In the genomic region with DNA sequence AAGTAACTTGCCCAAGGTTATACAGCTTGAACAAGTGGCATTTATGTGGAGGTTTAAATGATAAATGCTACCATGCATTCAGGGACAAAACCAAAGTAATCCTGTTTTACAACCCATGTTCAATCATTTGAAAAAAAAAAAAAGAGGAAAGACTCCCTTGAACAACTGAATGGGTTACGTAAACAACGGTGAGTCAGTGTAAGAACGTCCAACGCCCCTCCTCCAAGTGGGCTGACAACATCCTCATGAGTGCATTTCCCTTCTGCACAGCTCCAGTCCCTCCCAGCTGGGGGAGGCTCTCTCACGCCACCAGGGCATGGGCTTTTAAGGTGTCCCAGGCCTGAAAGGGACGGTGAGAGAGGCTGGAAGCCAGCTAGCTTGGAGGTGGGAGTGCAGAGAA, we compare ENCODE assay signal across 8 cellular contexts.
DNase-seq lines count a peak whose midpoint lies in the region; ATAC-seq lines count a peak whose summit lies in the region.

No MANE protein-coding gene starts in this region.

- H3K36me3 ChIP-seq in ACC112 (ENCODE audit: insufficient read depth, low read length), result no peaks in the 10 kb centered on the region

- H3K9me3 ChIP-seq in right cardiac atrium (ENCODE audit: control insufficient read depth, low read length), result no peaks in the 10 kb centered on the region

- H3K27ac ChIP-seq in ACC112 (ENCODE audit: low read depth, low read length) (peak overlapping the region; percentile 79), adipose tissue (ENCODE audit: low read depth, low read length) (peak overlapping the region; percentile 76), right cardiac atrium (ENCODE audit: low read length) (peak overlapping the region; percentile 7), skin epidermis (peak overlapping the region in 20 of 21 experiments; percentile 37 to 88 (median 74))

- no peak overlapping the region for H2AFZ ChIP-seq in ACC112 (ENCODE audit: low read length, unreplicated experiment)

- intact Hi-C loops in right cardiac atrium (cut with DNase I), result no loop called here

- no peak overlapping the region for H3K4me3 ChIP-seq in ACC112 (ENCODE audit: low read depth, low read length)
- no peak overlapping the region for H3K4me3 ChIP-seq in right cardiac atrium (ENCODE audit: low read length)
- no peak overlapping the region for H3K4me3 ChIP-seq in skin epidermis

- H3K27me3 ChIP-seq in ACC112 (ENCODE audit: insufficient read depth, low read length) (no peaks in the 10 kb centered on the region), right cardiac atrium (ENCODE audit: control insufficient read depth, insufficient read depth) (no peaks in the 10 kb centered on the region)

- H3K4me1 ChIP-seq in ACC112 (ENCODE audit: control insufficient read depth, insufficient read depth, low read length, unreplicated experiment), result peaks cover 21% of the 10 kb centered on the region
- peaks cover 8% of the 10 kb centered on the region for H3K4me1 ChIP-seq in right cardiac atrium (ENCODE audit: control insufficient read depth, insufficient read depth, low read length)

- peak; percentile 95 for DNase-seq in HPDE6-E6E7 (ENCODE audit: extremely low spot score)
- DNase-seq in SW 1271 (lab: John Stamatoyannopoulos, UW), result peak; percentile 77 to 93
- DNase-seq in right cardiac atrium, result peak; percentile 83 to 89 (median 85)
- DNase-seq in NCI-H146 (lab: John Stamatoyannopoulos, UW), result no peak

- H3K79me2 ChIP-seq in ACC112 (ENCODE audit: control insufficient read depth, insufficient read depth, low read length, unreplicated experiment), result no peaks in the 10 kb centered on the region

- 9 to 19% (median 12%) methylated on average over 6 of the region's 6 CpGs for WGBS in adipose tissue, 3 donors
- 7% methylated on average over 6 of the region's 6 CpGs for WGBS in right cardiac atrium

- peak; percentile 94 to 98 for ATAC-seq in right cardiac atrium
- ATAC-seq in HG02678 (IDR thresholded peaks at IDR 0.05; ENCODE audit: unreplicated experiment), result no peak

Comparison
In these comparisons a context has a peak if more than half of its experiments do, and no peak if none do; other contexts are left out.
1. H3K27ac ChIP-seq: peak in every context shown above with its lines; median percentile 79 in ACC112; 76 in adipose tissue; 74 in skin epidermis; 7 in right cardiac atrium.